Comparison of ENCODE assay signal across 23 cellular contexts in genomic region chr3:178494376-178494775, GRCh38. TPM values are rescaled to one million over a fixed set of nuclear protein-coding genes. Genes with fewer than 3 reads are reported as not detected.
DNase-seq lines count a peak whose midpoint lies in the region; ATAC-seq, FAIRE-seq and TF ChIP-seq lines count a peak whose summit lies in the region.
"Had no signal": no experiment of that assay in that cellular context is flagged by ENCODE, and none has a peak within 500 bp of the region (broad histone marks: within the 10 kb centered on the region; RNA-seq: fewer than 3 reads in every experiment).

No MANE protein-coding gene starts in this region.

- H3K27ac Mint-ChIP-seq in astrocyte (ENCODE audit: unreplicated experiment) = no peak overlapping the region
- H3K27ac Mint-ChIP-seq in endothelial cell (ENCODE audit: unreplicated experiment) = no peak overlapping the region
- H3K27ac Mint-ChIP-seq: CD4-positive, alpha-beta memory T cell; GM23338; HFFc6 had no signal

- H3K4me1 Mint-ChIP-seq in astrocyte (ENCODE audit: low read depth, unreplicated experiment) (no peaks in the 10 kb centered on the region), endothelial cell (ENCODE audit: unreplicated experiment) (no peaks in the 10 kb centered on the region)
- H3K4me1 Mint-ChIP-seq: CD14-positive monocyte; CD4-positive, alpha-beta memory T cell had no signal

- H3K4me3 Mint-ChIP-seq in astrocyte (ENCODE audit: unreplicated experiment) = no peak overlapping the region
- no peak overlapping the region for H3K4me3 Mint-ChIP-seq in endothelial cell (ENCODE audit: unreplicated experiment)
- H3K4me3 Mint-ChIP-seq: CD14-positive monocyte; CD4-positive, alpha-beta memory T cell; GM23338; HFFc6 had no signal

- H3K9me3 Mint-ChIP-seq in astrocyte (ENCODE audit: unreplicated experiment) = peaks cover 5% of the 10 kb centered on the region
- no peaks in the 10 kb centered on the region for H3K9me3 Mint-ChIP-seq in endothelial cell (ENCODE audit: unreplicated experiment)

- no peak overlapping the region for H2AFZ ChIP-seq in astrocyte (ENCODE audit: low read depth, low read length)
- H2AFZ ChIP-seq: GM23338 had no signal

- no peaks in the 10 kb centered on the region for H3K36me3 ChIP-seq in astrocyte (ENCODE audit: insufficient read depth, low read length)
- H3K36me3 ChIP-seq: BLaER1 had no signal

- ATAC-seq in HG03280 (IDR thresholded peaks at IDR 0.05; ENCODE audit: unreplicated experiment) = no peak
- ATAC-seq in GM21423 (IDR thresholded peaks at IDR 0.05; ENCODE audit: unreplicated experiment) = no peak
- ATAC-seq: GM12878, GM23338, HCT116, K562 had no signal

- H3K4me2 ChIP-seq in astrocyte (ENCODE audit: low read length) = no peak overlapping the region
- H3K4me2 ChIP-seq: BLaER1, GM23338 had no signal

- H3K27me3 ChIP-seq in astrocyte (ENCODE audit: insufficient read depth, low read length) = no peaks in the 10 kb centered on the region
- H3K27me3 ChIP-seq: BLaER1 had no signal

- H3K4me3 ChIP-seq in AG10803 (ENCODE audit: low read length) (no peak overlapping the region), astrocyte (ENCODE audit: insufficient read depth, low read depth, low read length) (no peak overlapping the region)
- H3K4me3 ChIP-seq: BLaER1, GM12878, GM23338, K562 had no signal

- no peak for FAIRE-seq in astrocyte (lab: Jason Lieb, UNC)
- FAIRE-seq: A204.1, GM12878, GM19239, H54, HTR-8/SVneo, K562 had no signal

- H3K4me1 ChIP-seq in astrocyte (ENCODE audit: insufficient read depth, low read length) = no peaks in the 10 kb centered on the region
- H3K4me1 ChIP-seq: BLaER1 had no signal

- H3K9ac ChIP-seq in astrocyte (ENCODE audit: low read length) = no peak overlapping the region
- H3K9ac ChIP-seq: BLaER1 had no signal

- TF ChIP-seq CTCF in AG10803 (conservative IDR thresholded peaks at IDR 0.05; ENCODE audit: low read length) = no peak
- no peak for TF ChIP-seq CTCF in astrocyte (IDR thresholded peaks at IDR 0.05; ENCODE audit: insufficient read depth, low read depth, low read length)
- no peak for TF ChIP-seq CTCF in endothelial cell (IDR thresholded peaks at IDR 0.05; ENCODE audit: unreplicated experiment)

- DNase-seq in AG10803 (ENCODE audit: low read depth) = peak; percentile 62
- DNase-seq in HCEC 1CT = peak; percentile 28
- DNase-seq in astrocyte (ENCODE audit: low read depth) = peak; percentile 43
- peak; percentile 44 for DNase-seq in kidney glomerular epithelial cell (lab: John Stamatoyannopoulos, UW)
- no peak for DNase-seq in endothelial cell (ENCODE audit: low spot score)
- DNase-seq: ACHN; CD4-positive, alpha-beta memory T cell; DMS153; DMS79; HFFc6; IMR-90 had no signal

- no peaks in the 10 kb centered on the region for H4K20me1 ChIP-seq in astrocyte (ENCODE audit: insufficient read depth, low read length)
- H4K20me1 ChIP-seq: BLaER1 had no signal

- no peaks in the 10 kb centered on the region for H3K9me3 ChIP-seq in astrocyte (ENCODE audit: insufficient read depth, low read depth, low read length)

- no peak overlapping the region for H3K27ac ChIP-seq in astrocyte (ENCODE audit: low read depth, low read length)
- H3K27ac ChIP-seq: BLaER1 had no signal

- no peaks in the 10 kb centered on the region for H3K36me3 Mint-ChIP-seq in astrocyte (ENCODE audit: low read depth, unreplicated experiment)
- H3K36me3 Mint-ChIP-seq in endothelial cell (ENCODE audit: low read depth, unreplicated experiment) = peaks cover 5% of the 10 kb centered on the region
- H3K36me3 Mint-ChIP-seq: CD14-positive monocyte; CD4-positive, alpha-beta memory T cell had no signal

- H3K27me3 Mint-ChIP-seq in astrocyte (ENCODE audit: low read depth, unreplicated experiment) (no peaks in the 10 kb centered on the region), endothelial cell (ENCODE audit: unreplicated experiment) (peaks cover 4% of the 10 kb centered on the region)
- H3K27me3 Mint-ChIP-seq: CD4-positive, alpha-beta memory T cell had no signal

- H3K79me2 ChIP-seq in astrocyte (ENCODE audit: insufficient read depth, low read length) = no peaks in the 10 kb centered on the region

RNA-seq across cellular contexts. Expression of gene KCNMB2, which starts 41.9 kb away (rescaled TPM):
- not detected in 2 replicates for total RNA-seq in astrocyte
- total RNA-seq in endothelial cell (ENCODE audit: unreplicated experiment) = not detected
- total RNA-seq: CD4-positive, alpha-beta memory T cell; GM23338; HFFc6; IMR-90; K562 had no signal
